Comparison of ENCODE assay signal across 8 cellular contexts in genomic region chrX:102899940-102900916, GRCh38. TPM values are rescaled to one million over a fixed set of nuclear protein-coding genes. Genes with fewer than 3 reads are reported as not detected.
DNase-seq lines count a peak whose midpoint lies in the region; ATAC-seq and TF ChIP-seq lines count a peak whose summit lies in the region.

No MANE protein-coding gene starts in this region.

- in situ Hi-C loops in Panc1 (cut with HindIII; ENCODE audit: low pct_unique_long_range_greater_than_20kb, low sequenced_read_pairs): no loop called here

- peaks cover 6% of the 10 kb centered on the region for H3K36me3 Mint-ChIP-seq in activated T-cell treated with anti-CD3 and anti-CD28 coated beads, Interleukin-2, amount 50 U/mL, for 24 hours (ENCODE audit: low read depth)

- POLR2A ChIA-PET in Panc1 (lab: Charles Lee): no interaction called here

- peaks cover 8% of the 10 kb centered on the region for H3K4me1 Mint-ChIP-seq in activated T-cell treated with anti-CD3 and anti-CD28 coated beads, Interleukin-2, amount 50 U/mL, for 24 hours (ENCODE audit: low read depth)

- peaks cover 4% of the 10 kb centered on the region for H4K20me1 ChIP-seq in osteoblast (ENCODE audit: insufficient read depth, low read length)

- H3K36me3 ChIP-seq in Panc1 (ENCODE audit: control insufficient read depth, insufficient read depth, low read length) (no peaks in the 10 kb centered on the region), osteoblast (ENCODE audit: insufficient read depth, low read length) (no peaks in the 10 kb centered on the region), tibial nerve (no peaks in the 10 kb centered on the region)

- H3K4me2 ChIP-seq in osteoblast (ENCODE audit: insufficient read depth, low read length): peak overlapping the region; percentile 54

- no peak for TF ChIP-seq POLR2A in tibial nerve (IDR thresholded peaks at IDR 0.05)

- CTCF ChIA-PET in Panc1 (lab: Charles Lee): interaction anchor here (0.7 to 1.1 kb wide), 4 partner anchors 36 to 60 kb away, joined by 3 to 8 read pairs (median 4); no protein-coding TSS in a partner anchor

- DNase-seq in DMS53 treated with DMSO at 0.1 percent for 48 hours (lab: John Stamatoyannopoulos, UW; ENCODE audit: unreplicated experiment) (peak; percentile 26), HT-29 (ENCODE audit: low spot score) (peak; percentile 81), Panc1 (ENCODE audit: low read depth, low spot score) (peak; percentile 46), fibroblast of peridontal ligament (ENCODE audit: extremely low read depth) (peak; percentile 77), osteoblast (ENCODE audit: insufficient read length, low spot score, missing footprints) (peak; percentile 63), tibial nerve (ENCODE audit: low spot score in 2 of 2) (peak; percentile 46 to 74)
- DNase-seq in activated T-cell treated with anti-CD3 and anti-CD28 coated beads, Interleukin-2, amount 50 U/mL, for 24 hours: peak; percentile 80

- no peak overlapping the region for H3K4me3 ChIP-seq in Panc1 (ENCODE audit: low read depth in 2 of 2, low read length in 2 of 2)
- H3K4me3 ChIP-seq in osteoblast (ENCODE audit: insufficient read depth, low read length): no peak overlapping the region
- H3K4me3 ChIP-seq in tibial nerve: no peak overlapping the region

- no peak overlapping the region for H3K4me3 Mint-ChIP-seq in activated T-cell treated with anti-CD3 and anti-CD28 coated beads, Interleukin-2, amount 50 U/mL, for 24 hours

- no peaks in the 10 kb centered on the region for H3K9me3 Mint-ChIP-seq in activated T-cell treated with anti-CD3 and anti-CD28 coated beads, Interleukin-2, amount 50 U/mL, for 24 hours

- no peak for TF ChIP-seq EP300 in tibial nerve (IDR thresholded peaks at IDR 0.05)

- peak; percentile 83 for ATAC-seq in GM21381 (IDR thresholded peaks at IDR 0.05; ENCODE audit: unreplicated experiment)
- peak; percentile 93 for ATAC-seq in Panc1

- no peaks in the 10 kb centered on the region for H3K79me2 ChIP-seq in osteoblast (ENCODE audit: insufficient read depth, low read length)

- intact Hi-C loops in Panc1 (cut with micrococcal nuclease; ENCODE audit: unreplicated experiment): loop anchor here (10.0 kb wide), 1 partner anchor 975 kb away; no protein-coding TSS in a partner anchor

- BruUV-seq in Panc1 (replicated peaks; lab: Mats Ljungman, UMichigan): no TSS peak

- H3K4me1 ChIP-seq in Panc1 (ENCODE audit: control insufficient read depth, insufficient read depth, low read length): no peaks in the 10 kb centered on the region
- H3K4me1 ChIP-seq in osteoblast (ENCODE audit: insufficient read depth, low read length): peaks cover 6% of the 10 kb centered on the region
- no peaks in the 10 kb centered on the region for H3K4me1 ChIP-seq in tibial nerve

- whole genome bisulfite sequencing in tibial nerve, 2 donors: 36 to 38% methylated on average over 15 of the region's 15 CpGs

- TF ChIP-seq CTCF in Panc1 (IDR thresholded peaks at IDR 0.05) (peak; percentile 73), osteoblast (IDR thresholded peaks at IDR 0.05; ENCODE audit: extremely low read depth, low read depth, low read length) (peak; percentile 79), tibial nerve (IDR thresholded peaks at IDR 0.05) (peak; percentile 34 to 63 (median 46))

- no peaks in the 10 kb centered on the region for H3K27me3 ChIP-seq in Panc1 (ENCODE audit: control insufficient read depth, insufficient read depth, low read length)
- H3K27me3 ChIP-seq in osteoblast (ENCODE audit: insufficient read depth, low read length): no peaks in the 10 kb centered on the region
- peaks cover 0 to 3% of the 10 kb centered on the region in 2 donors for H3K27me3 ChIP-seq in tibial nerve

- H3K9me3 ChIP-seq in Panc1 (ENCODE audit: control insufficient read depth, insufficient read depth, low read depth, low read length) (no peaks in the 10 kb centered on the region), osteoblast (ENCODE audit: low read depth, low read length) (no peaks in the 10 kb centered on the region), tibial nerve (no peaks in the 10 kb centered on the region)

- peak overlapping the region; percentile 37 for H2AFZ ChIP-seq in osteoblast (ENCODE audit: low read length)

- H3K27ac ChIP-seq in Panc1 (ENCODE audit: low read length): no peak overlapping the region
- no peak overlapping the region for H3K27ac ChIP-seq in osteoblast (ENCODE audit: low read depth, low read length)
- no peak overlapping the region for H3K27ac ChIP-seq in tibial nerve

- H3K27me3 Mint-ChIP-seq in activated T-cell treated with anti-CD3 and anti-CD28 coated beads, Interleukin-2, amount 50 U/mL, for 24 hours: peaks cover 33% of the 10 kb centered on the region

- no peak overlapping the region for H3K27ac Mint-ChIP-seq in activated T-cell treated with anti-CD3 and anti-CD28 coated beads, Interleukin-2, amount 50 U/mL, for 24 hours

RNA-seq across cellular contexts. Expression of gene RAB40AL, which starts 36.8 kb away (rescaled TPM):
- total RNA-seq in HT-29 (2014; rRNA removed; shearing (Covaris generic)): 0.79 TPM in 1 of 2 replicates, not detected in the other
- total RNA-seq in Panc1 (2021; ENCODE audit: unreplicated experiment): 0.44 TPM
- polyA plus RNA-seq in Panc1 (2012; ENCODE audit: insufficient read length): 0.46 TPM
- 0.72 and 0.88 TPM in 2 replicates for total RNA-seq in osteoblast
- 1 to 10 TPM in 3 of 4 donors, not detected in 1; 1.4 to 3.3 (median 2.4) TPM for total RNA-seq in tibial nerve

Comparison
In these comparisons a context has a peak if more than half of its experiments do, and no peak if none do; other contexts are left out.
1. DNase-seq: peak in every context shown above with its lines; median percentile 81 in HT-29; 80 in activated T-cell treated with anti-CD3 and anti-CD28 coated beads, Interleukin-2, amount 50 U/mL, for 24 hours; 77 in fibroblast of peridontal ligament; 63 in osteoblast; 60 in tibial nerve; 46 in Panc1; 26 in DMS53 treated with DMSO at 0.1 percent for 48 hours.